21 cellular contexts compared by ENCODE assay signal in the genomic region with DNA sequence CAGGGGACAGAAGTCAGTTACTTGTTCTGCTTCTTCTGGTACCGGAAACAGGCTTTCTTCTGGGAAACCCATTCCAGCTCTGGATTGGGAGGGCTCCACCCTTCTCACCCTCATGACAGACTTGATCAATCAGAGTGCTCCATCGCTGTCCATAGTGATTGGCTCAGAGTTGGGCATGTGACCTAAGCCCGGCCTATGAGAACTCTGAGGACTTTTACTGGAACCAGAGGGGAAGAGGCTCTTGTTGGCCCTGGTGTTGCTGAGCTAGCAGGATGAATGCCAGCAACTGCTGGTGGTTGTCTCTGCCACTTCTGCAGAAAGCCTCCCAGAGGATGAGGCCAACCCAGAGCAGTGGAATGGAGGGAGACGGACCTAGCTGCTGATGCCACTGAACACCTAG. TPM values are rescaled to one million over a fixed set of nuclear protein-coding genes. Genes with fewer than 3 reads are reported as not detected.
A peak's percentile ranks its signal among the peaks of the same experiment; 100 is the strongest.
DNase-seq lines count a peak whose midpoint lies in the region; ATAC-seq and TF ChIP-seq lines count a peak whose summit lies in the region.
"Had no signal": no experiment of that assay in that cellular context is flagged by ENCODE, and none has a peak within 500 bp of the region (broad histone marks: within the 10 kb centered on the region; RNA-seq: fewer than 3 reads in every experiment).

No MANE protein-coding gene starts in this region.

- POLR2A ChIA-PET in Panc1 (lab: Charles Lee), result no interaction called here

- H3K27ac ChIP-seq in Panc1 (ENCODE audit: low read length) (no peak overlapping the region), heart left ventricle (peak overlapping the region in 1 of 12 donors; percentile 28), psoas muscle (no peak overlapping the region)
- H3K27ac ChIP-seq: 22Rv1, C4-2B, PC-9 had no signal

- H3K4me1 ChIP-seq in Panc1 (ENCODE audit: control insufficient read depth, insufficient read depth, low read length) (no peaks in the 10 kb centered on the region), heart left ventricle (peaks cover 0 to 12% (median 0%) of the 10 kb centered on the region in 12 donors), psoas muscle (peaks cover 5% of the 10 kb centered on the region)

- no peaks in the 10 kb centered on the region for H3K36me3 ChIP-seq in Panc1 (ENCODE audit: control insufficient read depth, insufficient read depth, low read length)
- H3K36me3 ChIP-seq in heart left ventricle, result no peaks in the 10 kb centered on the region
- no peaks in the 10 kb centered on the region for H3K36me3 ChIP-seq in psoas muscle (ENCODE audit: insufficient read depth in 1 of 2, low read depth in 1 of 2)

- in situ Hi-C loops in Panc1 (cut with HindIII; ENCODE audit: low pct_unique_long_range_greater_than_20kb, low sequenced_read_pairs), result no loop called here

- TF ChIP-seq CTCF in Panc1 (IDR thresholded peaks at IDR 0.05), result no peak
- no peak for TF ChIP-seq CTCF in heart left ventricle (IDR thresholded peaks at IDR 0.05)
- TF ChIP-seq CTCF in psoas muscle (IDR thresholded peaks at IDR 0.05), result no peak

- CTCF ChIA-PET in Panc1 (lab: Charles Lee), result interaction anchor here (0.7 kb wide), 2 partner anchors 12 to 37 kb away, joined by 3 to 5 read pairs; no protein-coding TSS in a partner anchor

- no peak for TF ChIP-seq POLR2A in heart left ventricle (IDR thresholded peaks at IDR 0.05)

- 0 out of 2 replicates have a peak, but pooled peaks cover 2% of the 10 kb centered on the region for H3K27me3 ChIP-seq in Panc1 (ENCODE audit: control insufficient read depth, insufficient read depth, low read length)
- H3K27me3 ChIP-seq in heart left ventricle, result no peaks in the 10 kb centered on the region
- no peaks in the 10 kb centered on the region for H3K27me3 ChIP-seq in psoas muscle (ENCODE audit: insufficient read depth in 3 of 3, low read length in 2 of 3)

- peak; percentile 25 for DNase-seq in DMS 273 (lab: John Stamatoyannopoulos, UW; ENCODE audit: unreplicated experiment)
- no peak for DNase-seq in DMS 273 treated with DMSO at 0.1 percent for 48 hours (lab: John Stamatoyannopoulos, UW)
- DNase-seq in Panc1 (ENCODE audit: low read depth, low spot score), result no peak
- DNase-seq in heart left ventricle, result peak in 2 of 5 donors; percentile 45 to 52
- DNase-seq in psoas muscle, result no peak
- no peak for DNase-seq in central memory CD4-positive, alpha-beta T cell
- DNase-seq in NCI-H69 (lab: John Stamatoyannopoulos, UW), result no peak
- DNase-seq: activated CD4-positive, alpha-beta T cell treated with anti-CD3 and anti-CD28 coated beads, Interleukin-2, amount 50 U/mL, for 4 hours; activated naive CD4-positive, alpha-beta T cell treated with anti-CD3 and anti-CD28 coated beads, Interleukin-2, amount 10 ng/mL, durations not matched to agents 7 days and 5 days; activated T-cell treated with anti-CD3 and anti-CD28 coated beads, Interleukin-2, amount 50 U/mL, for 1 hour; erythroblast; immature natural killer cell; NCI-H1694; NCI-H510A; PC-9; stimulated activated naive CD8-positive, alpha-beta T cell treated with anti-CD3 and anti-CD28 coated beads, Interleukin-15, Interleukin-2, amounts not matched to agents 100 U/mL and 50 U/mL, for 24 hours; trophoblast cell had no signal

- intact Hi-C loops in Panc1 (cut with micrococcal nuclease; ENCODE audit: unreplicated experiment) (no loop called here), heart left ventricle (cut with DNase I) (loop anchor here in 1 of 10 donors (5.0 kb wide), 1 partner anchor 38 kb away; no protein-coding TSS in a partner anchor), psoas muscle (cut with DNase I) (no loop called here)

- no TSS peak for BruUV-seq in Panc1 (replicated peaks; lab: Mats Ljungman, UMichigan)

- no peak overlapping the region for H3K4me3 ChIP-seq in Panc1 (ENCODE audit: low read depth in 2 of 2, low read length in 2 of 2)
- no peak overlapping the region for H3K4me3 ChIP-seq in heart left ventricle
- H3K4me3 ChIP-seq in psoas muscle, result no peak overlapping the region
- H3K4me3 ChIP-seq: PC-9 had no signal

- WGBS in heart left ventricle, 4 donors, result 80 to 95% (median 89%) methylated on average over 4 of the region's 4 CpGs
- WGBS in psoas muscle, 3 donors, result 68 to 80% (median 70%) methylated on average over 4 of the region's 4 CpGs

- ATAC-seq in Panc1 (0 out of 2 replicates have a peak, but pooled peaks have one; percentile 47), heart left ventricle (peak in 3 of 4 donors; percentile 43 to 78 (median 58)), psoas muscle (peak; percentile 41 to 68 (median 60)), HG03565 (IDR thresholded peaks at IDR 0.05; ENCODE audit: unreplicated experiment) (no peak)
- ATAC-seq: stimulated activated naive CD8-positive, alpha-beta T cell treated with anti-CD3 and anti-CD28 coated beads, Interleukin-15, Interleukin-2, amounts not matched to agents 100 U/mL and 50 U/mL, for 24 hours had no signal

- H3K9me3 ChIP-seq in Panc1 (ENCODE audit: control insufficient read depth, insufficient read depth, low read depth, low read length) (no peaks in the 10 kb centered on the region), heart left ventricle (no peaks in the 10 kb centered on the region), psoas muscle (no peaks in the 10 kb centered on the region)

RNA-seq across cellular contexts. Expression of gene TMEM37, which starts 33.3 kb away (rescaled TPM):
- total RNA-seq in Panc1 (2021; ENCODE audit: unreplicated experiment) (0.28 TPM), heart left ventricle (10 to 100 TPM in 2 of 9 donors, 1 to 10 TPM in 6, under 1 TPM in 1; 0.81 to 24.6 (median 1.7) TPM), psoas muscle (1 to 10 TPM in 3 of 4 donors, under 1 TPM in 1; 0.96 to 3.9 (median 1.4) TPM)
- 0.38 TPM for polyA plus RNA-seq in Panc1 (2012; ENCODE audit: insufficient read length)
- polyA plus RNA-seq in heart left ventricle (under 1 TPM; 0.75 to 0.88 TPM), psoas muscle (under 1 TPM; 0.60 to 0.96 (median 0.90) TPM)
- polyA plus RNA-seq: immature natural killer cell had no signal

RNA-seq across cellular contexts. Expression of gene SCTR, which starts 59.3 kb away (rescaled TPM):
- total RNA-seq in Panc1 (2021; ENCODE audit: unreplicated experiment), result not detected
- polyA plus RNA-seq in Panc1 (2012; ENCODE audit: insufficient read length), result not detected
- 1 to 10 TPM in 2 of 9 donors, under 1 TPM in 6, not detected in 1; 0.28 to 2.2 (median 0.44) TPM for total RNA-seq in heart left ventricle
- under 1 TPM in 1 of 2 donors, not detected in 1; 0.72 TPM for polyA plus RNA-seq in heart left ventricle
- 1 to 10 TPM in 1 of 4 donors, under 1 TPM in 1, not detected in 2; 0.57 to 1.3 TPM for total RNA-seq in psoas muscle
- polyA plus RNA-seq in psoas muscle, result under 1 TPM in 1 of 3 donors, not detected in 2; 0.12 TPM
- total RNA-seq: dermis microvascular lymphatic vessel endothelial cell, PC-9 had no signal
- polyA plus RNA-seq: immature natural killer cell had no signal
